Comparison of ENCODE assay signal across 23 cellular contexts in genomic region chr20:1994627-1995026, GRCh38. TPM values are rescaled to one million over a fixed set of nuclear protein-coding genes. Genes with fewer than 3 reads are reported as not detected.
"Had no signal": no experiment of that assay in that cellular context is flagged by ENCODE, and none has a peak within 500 bp of the region (broad histone marks: within the 10 kb centered on the region; RNA-seq: fewer than 3 reads in every experiment).

No MANE protein-coding gene starts in this region.

- H3K4me3 ChIP-seq: esophagus muscularis mucosa, gastrocnemius medialis, heart right ventricle, spleen, testis, tibial nerve, upper lobe of right lung had no signal

- ATAC-seq: effector memory CD8-positive, alpha-beta T cell; gastrocnemius medialis; heart right ventricle; sciatic nerve; stimulated activated memory B cell treated with anti-CD40 and anti-IgM and Interleukin-4, amounts not matched to agents 10 μg/mL and 1 μg/mL and 100 μg/mL, for 72 hours; upper lobe of right lung had no signal

- H3K36me3 ChIP-seq: esophagus muscularis mucosa, gastrocnemius medialis, heart right ventricle, spleen, tibial nerve, upper lobe of right lung had no signal

- H3K9me3 ChIP-seq: esophagus muscularis mucosa, gastrocnemius medialis, heart right ventricle, spleen, testis, tibial nerve, upper lobe of right lung had no signal

- H3K4me1 ChIP-seq: esophagus muscularis mucosa, gastrocnemius medialis, heart right ventricle, spleen, testis, tibial nerve, upper lobe of right lung had no signal

- H3K27ac ChIP-seq: epithelial cell of prostate, esophagus muscularis mucosa, gastrocnemius medialis, heart right ventricle, spleen, testis, tibial nerve, upper lobe of right lung had no signal

- DNase-seq: cortex of kidney; effector memory CD8-positive, alpha-beta T cell; gastrocnemius medialis; heart right ventricle; kidney glomerular epithelial cell; midbrain; spleen; stimulated activated CD4-positive, alpha-beta T cell treated with anti-CD3 and anti-CD28 coated beads, Interleukin-15, amount 100 ng/mL, for 24 hours; stimulated activated CD4-positive, alpha-beta T cell treated with anti-CD3 and anti-CD28 coated beads, Interleukin-1b, Interleukin-23, amount 100 ng/mL, for 48 hours; stimulated activated CD4-positive, alpha-beta T cell treated with anti-CD3 and anti-CD28 coated beads, Interleukin-4, amount 100 ng/mL, for 24 hours; testis; upper lobe of right lung had no signal

- H3K27me3 ChIP-seq: testis had no signal

RNA-seq across cellular contexts. Expression of gene PDYN, which starts 0.8 kb away (rescaled TPM):
- total RNA-seq: chondrocyte, esophagus muscularis mucosa, fibroblast of villous mesenchyme, gastrocnemius medialis, heart right ventricle, lower leg skin, omental fat pad, pulmonary artery endothelial cell, sciatic nerve, skeletal muscle tissue, spleen, tibial nerve, upper lobe of right lung had no signal
- polyA plus RNA-seq: heart right ventricle, spleen had no signal
